Comparison of ENCODE assay signal across 21 cellular contexts in the genomic region with DNA sequence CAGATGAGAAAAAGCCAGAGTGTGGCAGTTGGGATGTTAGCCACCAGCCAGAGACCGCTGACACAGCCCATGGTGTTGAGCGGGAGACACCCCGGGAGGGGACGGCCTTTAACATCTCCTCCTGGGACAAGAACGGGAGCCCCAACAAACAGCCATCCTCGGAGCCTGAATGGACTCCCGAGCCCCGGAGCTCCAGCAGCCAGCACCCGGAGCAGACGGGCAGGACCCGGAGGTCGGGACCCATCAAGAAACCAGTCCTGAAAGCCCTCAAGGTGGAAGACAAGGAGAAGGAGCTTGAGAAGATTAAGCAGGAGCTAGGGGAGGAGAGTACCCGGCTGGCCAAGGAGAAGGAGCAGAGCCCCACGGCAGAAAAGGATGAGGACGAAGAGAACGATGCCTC. TPM values are rescaled to one million over a fixed set of nuclear protein-coding genes. Genes with fewer than 3 reads are reported as not detected.
DNase-seq lines count a peak whose midpoint lies in the region; ATAC-seq and TF ChIP-seq lines count a peak whose summit lies in the region.
"Had no signal": no experiment of that assay in that cellular context is flagged by ENCODE, and none has a peak within 500 bp of the region (broad histone marks: within the 10 kb centered on the region; RNA-seq: fewer than 3 reads in every experiment).

No MANE protein-coding gene starts in this region.

- ATAC-seq in WTC11: no peak
- ATAC-seq in stimulated activated naive B cell treated with anti-CD40 and anti-IgM and Interleukin-4, amounts not matched to agents 10 μg/mL and 1 μg/mL and 100 μg/mL, for 72 hours (replicated peaks): no peak
- no peak for ATAC-seq in GM21825 (IDR thresholded peaks at IDR 0.05; ENCODE audit: unreplicated experiment)
- ATAC-seq in sciatic nerve: no peak

- H3K4me1 Mint-ChIP-seq in WTC11: no peaks in the 10 kb centered on the region
- peaks cover 10 to 20% of the 10 kb centered on the region in 2 donors for H3K4me1 Mint-ChIP-seq in stimulated activated naive B cell treated with anti-CD40 and anti-IgM and Interleukin-4, amounts not matched to agents 10 μg/mL and 1 μg/mL and 100 μg/mL, for 72 hours

- CTCF ChIA-PET in WTC11 (lab: Charles Lee): interaction anchor here (1.2 kb wide), 1 partner anchor 107 kb away, joined by 3 read pairs; no protein-coding TSS in a partner anchor

- peak overlapping the region; percentile 57 for H3K27ac Mint-ChIP-seq in WTC11
- H3K27ac Mint-ChIP-seq in stimulated activated naive B cell treated with anti-CD40 and anti-IgM and Interleukin-4, amounts not matched to agents 10 μg/mL and 1 μg/mL and 100 μg/mL, for 72 hours: peak overlapping the region; percentile 75

- no peaks in the 10 kb centered on the region for H3K9me3 Mint-ChIP-seq in WTC11
- H3K9me3 Mint-ChIP-seq in stimulated activated naive B cell treated with anti-CD40 and anti-IgM and Interleukin-4, amounts not matched to agents 10 μg/mL and 1 μg/mL and 100 μg/mL, for 72 hours: no peaks in the 10 kb centered on the region

- H3K4me3 Mint-ChIP-seq in WTC11: no peak overlapping the region
- H3K4me3 Mint-ChIP-seq in stimulated activated naive B cell treated with anti-CD40 and anti-IgM and Interleukin-4, amounts not matched to agents 10 μg/mL and 1 μg/mL and 100 μg/mL, for 72 hours: no peak overlapping the region

- H3K4me3 ChIP-seq in right atrium auricular region: no peak overlapping the region
- H3K4me3 ChIP-seq: SJSA1, tibial nerve had no signal

- peak overlapping the region in 1 of 2 donors; percentile 8 for H3K27ac ChIP-seq in right atrium auricular region
- H3K27ac ChIP-seq: C4-2B, SJSA1, tibial nerve had no signal

- no peaks in the 10 kb centered on the region; the same call in 1 of the 2 replicates for H3K27me3 Mint-ChIP-seq in WTC11 (ENCODE audit: low read depth)
- no peaks in the 10 kb centered on the region for H3K27me3 Mint-ChIP-seq in stimulated activated naive B cell treated with anti-CD40 and anti-IgM and Interleukin-4, amounts not matched to agents 10 μg/mL and 1 μg/mL and 100 μg/mL, for 72 hours

- TF ChIP-seq CTCF in right atrium auricular region (IDR thresholded peaks at IDR 0.05): no peak
- no peak for TF ChIP-seq CTCF in WTC11 (IDR thresholded peaks at IDR 0.05)

- peaks cover 0 to 15% of the 10 kb centered on the region in 2 donors for H3K4me1 ChIP-seq in right atrium auricular region
- H3K4me1 ChIP-seq: SJSA1, tibial nerve had no signal

- peaks cover 100% of the 10 kb centered on the region for H3K36me3 ChIP-seq in right atrium auricular region

- POLR2A ChIA-PET in WTC11 (lab: Charles Lee): no interaction called here

- intact Hi-C loops in cardiac septum (cut with DNase I): loop anchor here (5.0 kb wide), 2 partner anchors 82 to 122 kb away; partner anchors contain the start of gene PRRC2B
- intact Hi-C loops in sciatic nerve (cut with DNase I): no loop called here

- H3K36me3 Mint-ChIP-seq in WTC11: peaks cover 85% of the 10 kb centered on the region
- peaks cover 41 to 71% of the 10 kb centered on the region in 2 donors for H3K36me3 Mint-ChIP-seq in stimulated activated naive B cell treated with anti-CD40 and anti-IgM and Interleukin-4, amounts not matched to agents 10 μg/mL and 1 μg/mL and 100 μg/mL, for 72 hours

- no peaks in the 10 kb centered on the region for H3K9me3 ChIP-seq in right atrium auricular region
- H3K9me3 ChIP-seq: SJSA1, tibial nerve had no signal

- DNase-seq in cardiac septum (ENCODE audit: low spot score): peak; percentile 56
- no peak for DNase-seq in right atrium auricular region (ENCODE audit: low spot score)
- DNase-seq in WTC11 (ENCODE audit: low spot score): no peak
- DNase-seq in mesenteric fat pad (ENCODE audit: low spot score): peak; percentile 59
- no peak for DNase-seq in stimulated activated naive B cell treated with anti-CD40 and anti-IgM and Interleukin-4, amounts not matched to agents 10 μg/mL and 1 μg/mL and 100 μg/mL, for 72 hours
- no peak for DNase-seq in pons (ENCODE audit: low spot score)
- no peak for DNase-seq in sciatic nerve (ENCODE audit: low spot score)
- DNase-seq: activated CD4-positive, alpha-beta T cell treated with anti-CD3 and anti-CD28 coated beads for 48 hours; EL; NCI-H1092; NCI-H187; NCI-H2171 treated with DMSO at 0.1 percent for 48 hours; NCI-H524 treated with DMSO at 0.1 percent for 48 hours; NK-92 treated with Interleukin-12 subunit alpha and Interleukin-12 subunit beta, amount 100 ng/mL, for 24 hours; occipital lobe; retina; stimulated activated CD4-positive, alpha-beta T cell treated with anti-CD3 and anti-CD28 coated beads, Interleukin-4, amount 100 ng/mL, for 24 hours had no signal

- H3K27me3 ChIP-seq in right atrium auricular region: no peaks in the 10 kb centered on the region
- H3K27me3 ChIP-seq: SJSA1, tibial nerve had no signal

TF ChIP-seq in WTC11, 78 proteins besides CTCF, POLR2A, EP300 and RAD21:
- TF ChIP-seq MXD4 (CRISPR knock-in tag; IDR thresholded peaks at IDR 0.05; ENCODE audit: borderline replicate concordance): no peak
- TF ChIP-seq, protein P1, sequence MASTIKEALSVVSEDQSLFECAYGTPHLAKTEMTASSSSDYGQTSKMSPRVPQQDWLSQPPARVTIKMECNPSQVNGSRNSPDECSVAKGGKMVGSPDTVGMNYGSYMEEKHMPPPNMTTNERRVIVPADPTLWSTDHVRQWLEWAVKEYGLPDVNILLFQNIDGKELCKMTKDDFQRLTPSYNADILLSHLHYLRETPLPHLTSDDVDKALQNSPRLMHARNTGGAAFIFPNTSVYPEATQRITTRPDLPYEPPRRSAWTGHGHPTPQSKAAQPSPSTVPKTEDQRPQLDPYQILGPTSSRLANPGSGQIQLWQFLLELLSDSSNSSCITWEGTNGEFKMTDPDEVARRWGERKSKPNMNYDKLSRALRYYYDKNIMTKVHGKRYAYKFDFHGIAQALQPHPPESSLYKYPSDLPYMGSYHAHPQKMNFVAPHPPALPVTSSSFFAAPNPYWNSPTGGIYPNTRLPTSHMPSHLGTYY (CRISPR knock-in tag; IDR thresholded peaks at IDR 0.05): no peak
- TF ChIP-seq STAT6 (CRISPR knock-in tag; conservative IDR thresholded peaks at IDR 0.05; ENCODE audit: low read depth): no peak
- no peak for TF ChIP-seq FOXP1 (CRISPR knock-in tag; IDR thresholded peaks at IDR 0.05; ENCODE audit: borderline replicate concordance)
- TF ChIP-seq SMAD3 (CRISPR knock-in tag; IDR thresholded peaks at IDR 0.05; ENCODE audit: borderline replicate concordance): no peak
- TF ChIP-seq ZNF512 (CRISPR knock-in tag; IDR thresholded peaks at IDR 0.05; ENCODE audit: borderline replicate concordance): no peak
- no peak for TF ChIP-seq TCF7 (CRISPR knock-in tag; IDR thresholded peaks at IDR 0.05; ENCODE audit: low read depth)
- no peak for TF ChIP-seq IRF2 (CRISPR knock-in tag; IDR thresholded peaks at IDR 0.05; ENCODE audit: borderline replicate concordance, low read depth)
- TF ChIP-seq NFE2L1 (CRISPR knock-in tag; IDR thresholded peaks at IDR 0.05): no peak
- TF ChIP-seq USF2 (CRISPR knock-in tag; IDR thresholded peaks at IDR 0.05): no peak

RNA-seq across cellular contexts. Expression of gene POMT1, which starts 28.0 kb away (rescaled TPM):
- total RNA-seq in cardiac septum (24.6 TPM), right atrium auricular region (10 to 100 TPM; 13.7 to 16.4 TPM), WTC11 (2021) (35.2 to 36.4 TPM (median 36.2 TPM) in 3 replicates), mesenteric fat pad (17.3 TPM), sciatic nerve (34.7 TPM)

RNA-seq across cellular contexts. Expression of gene UCK1, which starts 56.4 kb away (rescaled TPM):
- total RNA-seq in cardiac septum (23.9 TPM), right atrium auricular region (10 to 100 TPM; 21.2 to 37.8 TPM), WTC11 (2021) (28.0 to 30.6 TPM (median 29.6 TPM) in 3 replicates), mesenteric fat pad (24.6 TPM), sciatic nerve (26.5 TPM)

Comparison
In these comparisons a context has a peak if more than half of its experiments do, and no peak if none do; other contexts are left out.
1. DNase-seq: peak in cardiac septum (single experiment) and mesenteric fat pad (single experiment); none in right atrium auricular region (single experiment), WTC11 (single experiment), stimulated activated naive B cell treated with anti-CD40 and anti-IgM and Interleukin-4, amounts not matched to agents 10 μg/mL and 1 μg/mL and 100 μg/mL, for 72 hours (single experiment), pons (single experiment) and sciatic nerve (single experiment).